In genomic region chr10:95758351-95759025, GRCh38 we compare ENCODE assay signal across 8 cellular contexts. TPM values are rescaled to one million over a fixed set of nuclear protein-coding genes. Genes with fewer than 3 reads are reported as not detected.
DNase-seq lines count a peak whose midpoint lies in the region; ATAC-seq and TF ChIP-seq lines count a peak whose summit lies in the region.

No MANE protein-coding gene starts in this region.

- H3K36me3 ChIP-seq in esophagus (ENCODE audit: control insufficient read depth in 2 of 2, insufficient read depth in 2 of 2, low read length in 1 of 2) (no peaks in the 10 kb centered on the region), MG63 (no peaks in the 10 kb centered on the region)

- peak; percentile 44 for DNase-seq in GM10266 (ENCODE audit: extremely low spot score)
- no peak for DNase-seq in substantia nigra (lab: John Stamatoyannopoulos, UW)
- no peak for DNase-seq in SKM-1 treated with dmso at 0.1 percent for 144 hours (lab: John Stamatoyannopoulos, UW; ENCODE audit: unreplicated experiment)
- no peak for DNase-seq in MG63
- no peak for DNase-seq in NCI-H2171 treated with DMSO at 0.1 percent for 48 hours (lab: John Stamatoyannopoulos, UW)

- H3K4me3 ChIP-seq in esophagus (ENCODE audit: low read depth in 1 of 2, low read length in 2 of 2) = no peak overlapping the region
- no peak overlapping the region for H3K4me3 ChIP-seq in MG63

- no peak for TF ChIP-seq CTCF in GM10266 (IDR thresholded peaks at IDR 0.05; ENCODE audit: control insufficient read depth, insufficient read depth, low read depth, missing control alignments)

- ATAC-seq in GM19468 (IDR thresholded peaks at IDR 0.05; ENCODE audit: extremely low read depth, unreplicated experiment) (peak; percentile 64), HG03558 (IDR thresholded peaks at IDR 0.05; ENCODE audit: extremely low read depth, unreplicated experiment) (peak; percentile 22)

- WGBS in esophagus, 2 donors = 51 to 61% methylated on average over 2 of the region's 2 CpGs

- H3K9me3 ChIP-seq in esophagus (ENCODE audit: control insufficient read depth in 2 of 2, insufficient read depth in 1 of 2, low read depth in 1 of 2, low read length in 1 of 2) = no peaks in the 10 kb centered on the region
- no peaks in the 10 kb centered on the region for H3K9me3 ChIP-seq in MG63

- H3K27me3 ChIP-seq in esophagus (ENCODE audit: control insufficient read depth in 1 of 2, insufficient read depth in 2 of 2, low read length in 2 of 2) (no peaks in the 10 kb centered on the region), MG63 (no peaks in the 10 kb centered on the region)

- H3K27ac ChIP-seq in esophagus (ENCODE audit: low read depth in 2 of 2, low read length in 1 of 2) = peak overlapping the region; percentile 24 to 62
- no peak overlapping the region for H3K27ac ChIP-seq in substantia nigra (ENCODE audit: low read depth, low read length, poor library complexity, severe bottlenecking)

- H3K4me1 ChIP-seq in esophagus (ENCODE audit: control insufficient read depth in 2 of 2, insufficient read depth in 2 of 2, low read length in 1 of 2) = peaks cover 0 to 4% of the 10 kb centered on the region in 2 donors

RNA-seq across cellular contexts. Expression of gene ENTPD1, which starts 2.5 kb away (rescaled TPM):
- polyA plus RNA-seq in esophagus = 1 to 10 TPM; 2.4 to 3.7 TPM
- total RNA-seq in MG63 (2014; rRNA removed; shearing (Covaris generic); ENCODE audit: low replicate concordance) = not detected in 2 replicates
